33 cellular contexts compared by ENCODE assay signal in the genomic region with DNA sequence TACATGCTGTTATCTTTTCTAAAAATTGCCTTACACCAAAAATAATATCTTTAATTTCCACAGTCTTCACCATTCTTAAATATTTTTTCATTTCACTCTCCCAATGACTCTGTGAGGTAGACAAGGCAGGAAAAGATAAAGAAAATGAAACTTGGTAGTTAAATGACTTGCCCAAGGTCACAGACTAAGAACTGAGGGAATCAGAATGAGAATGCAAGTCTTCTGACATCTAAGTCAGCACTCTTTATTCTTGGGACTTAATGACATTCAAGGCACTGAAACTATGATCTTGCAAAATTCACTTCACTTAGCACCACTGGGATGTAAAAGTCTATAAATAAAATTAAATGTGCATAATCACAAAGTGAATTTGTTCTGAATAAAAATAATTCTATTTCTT.
"Had no signal": no experiment of that assay in that cellular context is flagged by ENCODE, and none has a peak within 500 bp of the region (broad histone marks: within the 10 kb centered on the region; RNA-seq: fewer than 3 reads in every experiment).

No MANE protein-coding gene starts in this region.

- H3K27ac Mint-ChIP-seq: activated CD4-positive, alpha-beta memory T cell treated with anti-CD3 and anti-CD28 coated beads for 36 hours; activated CD4-positive, alpha-beta T cell treated with anti-CD3 and anti-CD28 coated beads for 36 hours; activated CD4-positive, alpha-beta T cell treated with anti-CD3 and anti-CD28 coated beads, Interleukin-2, amount 10 ng/mL, durations not matched to agents 24 days and 14 days; activated CD8-positive, alpha-beta memory T cell treated with anti-CD3 and anti-CD28 coated beads, Interleukin-2, amount 10 ng/mL, durations not matched to agents 7 days and 5 days; activated CD8-positive, alpha-beta T cell treated with anti-CD3 and anti-CD28 coated beads, Interleukin-2, amount 10 ng/mL, durations not matched to agents 7 days and 5 days; activated naive CD4-positive, alpha-beta T cell treated with anti-CD3 and anti-CD28 coated beads for 36 hours; activated naive CD4-positive, alpha-beta T cell treated with anti-CD3 and anti-CD28 coated beads, Interleukin-2, amount 50 U/mL, for 24 hours; activated naive CD8-positive, alpha-beta T cell treated with anti-CD3 and anti-CD28 coated beads for 36 hours; activated naive CD8-positive, alpha-beta T cell treated with anti-CD3 and anti-CD28 coated beads, Interleukin-2, amount 50 U/mL, for 24 hours; activated T-helper 1 cell treated with anti-CD3 and anti-CD28 coated beads, Interleukin-12 subunit alpha, Interleukin-12 subunit beta, Interleukin-2, Interleukin-4 antibody, amounts not matched to agents 30 ng/mL and 10 ng/mL and 1 ng/mL, durations not matched to agents 14 hours and 24 hours and 36 hours; activated T-helper 2 cell treated with anti-CD3 and anti-CD28 coated beads, Interferon-gamma antibody, Interleukin-2, Interleukin-4, amounts not matched to agents 10 μg/mL and 5 μg/mL and 100 μg/mL, durations not matched to agents 14 hours and 24 hours and 36 hours had no signal

- DNase-seq: activated CD4-positive, alpha-beta memory T cell treated with anti-CD3 and anti-CD28 coated beads for 36 hours; activated CD4-positive, alpha-beta T cell treated with anti-CD3 and anti-CD28 coated beads for 36 hours; activated CD4-positive, alpha-beta T cell treated with anti-CD3 and anti-CD28 coated beads, Interleukin-2, amount 10 ng/mL, durations not matched to agents 24 days and 14 days; activated CD4-positive, CD25-positive, alpha-beta regulatory T cell; activated CD4-positive, CD25-positive, alpha-beta regulatory T cell treated with anti-CD3 and anti-CD28 coated beads, Interleukin-2, amount 50 U/mL, for 72 hours; activated CD8-positive, alpha-beta memory T cell treated with anti-CD3 and anti-CD28 coated beads, Interleukin-2, amount 10 ng/mL, durations not matched to agents 7 days and 5 days; activated CD8-positive, alpha-beta memory T cell treated with anti-CD3 and anti-CD28 coated beads, Interleukin-2, amount 50 U/mL, for 4 hours; activated CD8-positive, alpha-beta T cell treated with anti-CD3 and anti-CD28 coated beads, Interleukin-2, amount 10 ng/mL, durations not matched to agents 7 days and 5 days; activated effector memory CD4-positive, alpha-beta T cell treated with anti-CD3 and anti-CD28 coated beads, Interleukin-2, amount 50 U/mL, for 16 hours; activated naive CD4-positive, alpha-beta T cell treated with anti-CD3 and anti-CD28 coated beads for 36 hours; activated naive CD8-positive, alpha-beta T cell treated with anti-CD3 and anti-CD28 coated beads for 36 hours; activated naive CD8-positive, alpha-beta T cell treated with anti-CD3 and anti-CD28 coated beads, Interleukin-2, amount 50 U/mL, for 24 hours; activated T-cell treated with anti-CD3 and anti-CD28 coated beads, Interleukin-2, amount 50 U/mL, for 1 hour; activated T-cell treated with anti-CD3 and anti-CD28 coated beads, Interleukin-2, amount 50 U/mL, for 48 hours; adrenal gland; amygdala; central memory CD4-positive, alpha-beta T cell; cerebellar nuclear complex; colonic mucosa; effector CD8-positive, alpha-beta T cell; esophagus squamous epithelium; foreskin melanocyte; heart right ventricle; T-helper 2 cell had no signal

- ATAC-seq: activated CD4-positive, alpha-beta T cell treated with anti-CD3 and anti-CD28 coated beads for 36 hours; activated CD8-positive, alpha-beta memory T cell treated with anti-CD3 and anti-CD28 coated beads, Interleukin-2, amount 10 ng/mL, durations not matched to agents 7 days and 5 days; activated CD8-positive, alpha-beta T cell treated with anti-CD3 and anti-CD28 coated beads, Interleukin-2, amount 10 ng/mL, durations not matched to agents 7 days and 5 days; activated naive CD8-positive, alpha-beta T cell treated with anti-CD3 and anti-CD28 coated beads, Interleukin-2, amount 50 U/mL, for 24 hours; gastroesophageal sphincter; heart right ventricle had no signal

- H3K4me1 Mint-ChIP-seq: activated CD4-positive, alpha-beta T cell treated with anti-CD3 and anti-CD28 coated beads for 36 hours; activated CD4-positive, alpha-beta T cell treated with anti-CD3 and anti-CD28 coated beads, Interleukin-2, amount 10 ng/mL, durations not matched to agents 24 days and 14 days; activated naive CD4-positive, alpha-beta T cell treated with anti-CD3 and anti-CD28 coated beads, Interleukin-2, amount 50 U/mL, for 24 hours; activated naive CD8-positive, alpha-beta T cell treated with anti-CD3 and anti-CD28 coated beads for 36 hours; activated naive CD8-positive, alpha-beta T cell treated with anti-CD3 and anti-CD28 coated beads, Interleukin-2, amount 50 U/mL, for 24 hours; brain had no signal

- H3K4me3 Mint-ChIP-seq: activated CD4-positive, alpha-beta memory T cell treated with anti-CD3 and anti-CD28 coated beads for 36 hours; activated CD4-positive, alpha-beta T cell treated with anti-CD3 and anti-CD28 coated beads for 36 hours; activated CD4-positive, alpha-beta T cell treated with anti-CD3 and anti-CD28 coated beads, Interleukin-2, amount 10 ng/mL, durations not matched to agents 24 days and 14 days; activated CD8-positive, alpha-beta memory T cell treated with anti-CD3 and anti-CD28 coated beads, Interleukin-2, amount 10 ng/mL, durations not matched to agents 7 days and 5 days; activated CD8-positive, alpha-beta T cell treated with anti-CD3 and anti-CD28 coated beads, Interleukin-2, amount 10 ng/mL, durations not matched to agents 7 days and 5 days; activated naive CD4-positive, alpha-beta T cell treated with anti-CD3 and anti-CD28 coated beads for 36 hours; activated naive CD4-positive, alpha-beta T cell treated with anti-CD3 and anti-CD28 coated beads, Interleukin-2, amount 50 U/mL, for 24 hours; activated naive CD8-positive, alpha-beta T cell treated with anti-CD3 and anti-CD28 coated beads for 36 hours; activated naive CD8-positive, alpha-beta T cell treated with anti-CD3 and anti-CD28 coated beads, Interleukin-2, amount 50 U/mL, for 24 hours; activated T-helper 1 cell treated with anti-CD3 and anti-CD28 coated beads, Interleukin-12 subunit alpha, Interleukin-12 subunit beta, Interleukin-2, Interleukin-4 antibody, amounts not matched to agents 30 ng/mL and 10 ng/mL and 1 ng/mL, durations not matched to agents 14 hours and 24 hours and 36 hours; brain had no signal

- H3K27me3 ChIP-seq: adrenal gland, ascending aorta, breast epithelium, cardiac muscle cell, colonic mucosa, esophagus squamous epithelium, gastroesophageal sphincter, heart right ventricle had no signal

- H3K27ac ChIP-seq: adrenal gland, ascending aorta, breast epithelium, cardiac muscle cell, colonic mucosa, epithelial cell of prostate, esophagus squamous epithelium, gastroesophageal sphincter, heart right ventricle had no signal

- H3K36me3 ChIP-seq: adrenal gland, ascending aorta, breast epithelium, cardiac muscle cell, colonic mucosa, esophagus squamous epithelium had no signal

- H3K4me1 ChIP-seq: adrenal gland, ascending aorta, breast epithelium, colonic mucosa, esophagus squamous epithelium, gastroesophageal sphincter, heart right ventricle had no signal

- H3K9me3 ChIP-seq: adrenal gland, colonic mucosa had no signal

- H3K4me3 ChIP-seq: adrenal gland, ascending aorta, breast epithelium, cardiac muscle cell, colonic mucosa, esophagus squamous epithelium, gastroesophageal sphincter, heart right ventricle had no signal
